Comparison of ENCODE assay signal across 2 cellular contexts in genomic region chr19:37989855-37990254, GRCh38.
TF ChIP-seq lines count a peak whose summit lies in the region.

No MANE protein-coding gene starts in this region.

TF ChIP-seq in A549, 52 proteins besides CTCF, POLR2A, EP300 and RAD21:
- peak in 1 of 2 experiments; percentile 24; a peak in 1 of 4 replicates for TF ChIP-seq CEBPB (IDR thresholded peaks at IDR 0.05)
- TF ChIP-seq GATA3 (IDR thresholded peaks at IDR 0.05; ENCODE audit: borderline replicate concordance): no peak
- TF ChIP-seq E2F6 (IDR thresholded peaks at IDR 0.05; ENCODE audit: borderline replicate concordance, low read depth): no peak
- no peak for TF ChIP-seq MYC (IDR thresholded peaks at IDR 0.05; ENCODE audit: borderline replicate concordance, low read length)

TF ChIP-seq in H1, 55 proteins besides CTCF, POLR2A, EP300 and RAD21:
- TF ChIP-seq SAP30 (IDR thresholded peaks at IDR 0.05; ENCODE audit: insufficient read depth, insufficient replicate concordance, low read length): no peak
- TF ChIP-seq ASH2L (IDR thresholded peaks at IDR 0.05; ENCODE audit: low read length): peak; percentile 71
- no peak for TF ChIP-seq MAX (IDR thresholded peaks at IDR 0.05)
- TF ChIP-seq SP4 (IDR thresholded peaks at IDR 0.05; ENCODE audit: low read length): no peak
- peak; percentile 2; the same call in 1 of the 2 replicates for TF ChIP-seq JUND (IDR thresholded peaks at IDR 0.05; ENCODE audit: low read length)
- TF ChIP-seq SP1 (IDR thresholded peaks at IDR 0.05; ENCODE audit: low read depth, low read length): peak; percentile 77
- TF ChIP-seq SIRT6 (IDR thresholded peaks at IDR 0.05; ENCODE audit: low read length): no peak
- TF ChIP-seq RFX5 (IDR thresholded peaks at IDR 0.05; ENCODE audit: borderline replicate concordance, low read depth, low read length): no peak
- peak; percentile 49 to 95; a peak in 1 of 4 replicates for TF ChIP-seq HDAC2 (IDR thresholded peaks at IDR 0.05; ENCODE audit: borderline replicate concordance in 1 of 2, low read depth in 2 of 2, low read length in 2 of 2)
- TF ChIP-seq POU5F1 (IDR thresholded peaks at IDR 0.05; ENCODE audit: low read depth, low read length): peak; percentile 78
- no peak for TF ChIP-seq KDM1A (IDR thresholded peaks at IDR 0.05; ENCODE audit: borderline replicate concordance, low read length)
- TF ChIP-seq USF2 (IDR thresholded peaks at IDR 0.05; ENCODE audit: low read length): peak; percentile 16; the same call in 1 of the 2 replicates
- TF ChIP-seq PHF8 (conservative IDR thresholded peaks at IDR 0.05; ENCODE audit: low read depth, low read length): no peak
- TF ChIP-seq SIN3A (conservative IDR thresholded peaks at IDR 0.05 in 1 of 2, IDR thresholded peaks at IDR 0.05 in 1 of 2; ENCODE audit: low read depth in 1 of 2, low read length in 2 of 2): 0 out of 4 replicates have a peak, but pooled peaks of 1 of the 2 experiments have one; percentile 41
- no peak for TF ChIP-seq NANOG (IDR thresholded peaks at IDR 0.05; ENCODE audit: insufficient read depth, low read depth, low read length, poor library complexity, severe bottlenecking)
- TF ChIP-seq TBP (IDR thresholded peaks at IDR 0.05; ENCODE audit: low read depth, low read length): no peak
- TF ChIP-seq SP2 (IDR thresholded peaks at IDR 0.05; ENCODE audit: low read length): no peak
- 0 out of 2 replicates have a peak, but pooled peaks have one; percentile 27 for TF ChIP-seq TAF1 (IDR thresholded peaks at IDR 0.05; ENCODE audit: low read depth, low read length)
- TF ChIP-seq GTF2F1 (IDR thresholded peaks at IDR 0.05; ENCODE audit: borderline replicate concordance, low read depth, low read length): no peak
- TF ChIP-seq BACH1 (IDR thresholded peaks at IDR 0.05; ENCODE audit: low read length): no peak; the same call in 1 of the 2 replicates
- no peak for TF ChIP-seq EZH2 (IDR thresholded peaks at IDR 0.05; ENCODE audit: low read depth, low read length, severe bottlenecking)
- no peak for TF ChIP-seq CHD1 (IDR thresholded peaks at IDR 0.05; ENCODE audit: low read depth, low read length)
- TF ChIP-seq TEAD4 (IDR thresholded peaks at IDR 0.05; ENCODE audit: low read depth, low read length): no peak
- TF ChIP-seq RNF2 (IDR thresholded peaks at IDR 0.05; ENCODE audit: borderline replicate concordance, low read depth, low read length, missing control alignments, poor library complexity, severe bottlenecking): no peak
- TF ChIP-seq CEBPB (IDR thresholded peaks at IDR 0.05; ENCODE audit: low read depth, low read length): peak; percentile 63; the same call in 1 of the 2 replicates
- TF ChIP-seq RBBP5 (IDR thresholded peaks at IDR 0.05; ENCODE audit: borderline replicate concordance, low read depth, low read length): 0 out of 2 replicates have a peak, but pooled peaks have one; percentile 35
- TF ChIP-seq HDAC6 (IDR thresholded peaks at IDR 0.05; ENCODE audit: low read depth, low read length): peak; percentile 30
- TF ChIP-seq CREB1 (IDR thresholded peaks at IDR 0.05): peak; percentile 73
- TF ChIP-seq FOSL1 (IDR thresholded peaks at IDR 0.05; ENCODE audit: insufficient read depth, low read depth, low read length): no peak
- TF ChIP-seq BRCA1 (IDR thresholded peaks at IDR 0.05; ENCODE audit: low read depth, low read length): no peak
- TF ChIP-seq SIX5 (IDR thresholded peaks at IDR 0.05; ENCODE audit: low read depth, low read length): no peak
- TF ChIP-seq BCL11A (IDR thresholded peaks at IDR 0.05; ENCODE audit: low read depth in 2 of 2, low read length in 2 of 2): peak in 1 of 2 experiments; percentile 68
- TF ChIP-seq KDM4A (IDR thresholded peaks at IDR 0.05; ENCODE audit: low read depth, low read length, severe bottlenecking): no peak
- TF ChIP-seq TCF12 (IDR thresholded peaks at IDR 0.05; ENCODE audit: low read depth, low read length): peak; percentile 98
- no peak for TF ChIP-seq GABPA (IDR thresholded peaks at IDR 0.05; ENCODE audit: borderline replicate concordance, insufficient read depth, low read length)
- TF ChIP-seq SUZ12 (IDR thresholded peaks at IDR 0.05; ENCODE audit: low read length): no peak
- TF ChIP-seq CHD7 (IDR thresholded peaks at IDR 0.05; ENCODE audit: insufficient replicate concordance, low read length): no peak
- no peak for TF ChIP-seq CBX8 (IDR thresholded peaks at IDR 0.05; ENCODE audit: borderline replicate concordance, low read depth, low read length)
- no peak for TF ChIP-seq CBX5 (IDR thresholded peaks at IDR 0.05; ENCODE audit: low read depth, low read length)
- TF ChIP-seq E2F6 (IDR thresholded peaks at IDR 0.05): no peak
- no peak for TF ChIP-seq KDM5A (IDR thresholded peaks at IDR 0.05; ENCODE audit: low read length)
- no peak for TF ChIP-seq POLR2AphosphoS5 (IDR thresholded peaks at IDR 0.05; ENCODE audit: low read depth, low read length)
- no peak for TF ChIP-seq SRF (IDR thresholded peaks at IDR 0.05; ENCODE audit: low read depth, low read length)
- TF ChIP-seq NRF1 (IDR thresholded peaks at IDR 0.05; ENCODE audit: low read depth, low read length): no peak
- peak; percentile 74; the same call in 1 of the 2 replicates for TF ChIP-seq ATF2 (IDR thresholded peaks at IDR 0.05; ENCODE audit: low read length)
- TF ChIP-seq MAFK (IDR thresholded peaks at IDR 0.05; ENCODE audit: low read depth, low read length): no peak
- peak; percentile 84; the same call in 1 of the 2 replicates for TF ChIP-seq RXRA (IDR thresholded peaks at IDR 0.05; ENCODE audit: insufficient read depth, low read depth, low read length)
- TF ChIP-seq ZNF274 (IDR thresholded peaks at IDR 0.05; ENCODE audit: borderline replicate concordance, extremely low read depth, low read length): no peak
- no peak for TF ChIP-seq TAF7 (optimal IDR thresholded peaks at IDR 0.05; ENCODE audit: borderline replicate concordance, low read depth, low read length)
- no peak for TF ChIP-seq YY1 (IDR thresholded peaks at IDR 0.05; ENCODE audit: low read depth, low read length)
- no peak for TF ChIP-seq JUN (IDR thresholded peaks at IDR 0.05; ENCODE audit: low read depth, low read length)
- no peak for TF ChIP-seq CHD2 (IDR thresholded peaks at IDR 0.05; ENCODE audit: low read length)
- TF ChIP-seq EGR1 (IDR thresholded peaks at IDR 0.05; ENCODE audit: borderline replicate concordance, low read depth, low read length): no peak
- TF ChIP-seq CTBP2 (IDR thresholded peaks at IDR 0.05; ENCODE audit: borderline replicate concordance, insufficient read depth, insufficient read length, low read length): peak; percentile 71
- TF ChIP-seq ATF3 (IDR thresholded peaks at IDR 0.05; ENCODE audit: insufficient read depth, low read depth, low read length): no peak
TF ChIP-seq in H1: peak in this region for 17.
